1 cellular context compared by ENCODE assay signal in the genomic region with DNA sequence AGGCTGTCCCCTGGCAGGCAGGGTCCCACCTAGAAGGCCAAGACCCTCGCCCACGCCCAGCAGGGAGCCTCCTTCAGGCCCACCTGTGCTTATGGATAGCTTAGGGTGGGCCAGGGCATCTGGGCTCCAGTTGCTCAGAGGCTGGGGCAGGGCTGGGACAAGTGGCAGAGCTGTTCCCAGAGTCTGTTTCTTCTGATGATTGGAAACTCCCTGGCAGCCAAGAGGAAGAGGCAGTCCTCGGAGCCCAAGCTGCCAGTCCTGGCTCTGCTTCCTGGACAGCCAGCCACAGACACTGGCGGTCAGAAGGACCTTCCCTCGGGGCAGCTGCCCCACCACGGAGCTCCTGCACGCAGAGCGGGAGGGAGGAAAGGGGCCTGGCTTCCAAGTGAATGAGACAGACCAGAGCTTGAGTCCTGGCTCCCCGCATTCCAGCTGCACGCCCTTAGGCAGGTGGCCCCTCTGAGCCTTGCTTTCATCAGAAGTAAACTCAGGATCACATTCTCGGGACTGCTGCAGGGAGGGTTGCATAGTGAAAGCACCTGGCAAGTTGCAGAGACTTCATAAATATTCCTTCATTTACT.
TF ChIP-seq lines count a peak whose summit lies in the region.

No MANE protein-coding gene starts in this region.

TF ChIP-seq in SK-N-SH, 30 proteins besides CTCF, POLR2A, EP300 and RAD21 (continued from another document):
- TF ChIP-seq, protein P1, sequence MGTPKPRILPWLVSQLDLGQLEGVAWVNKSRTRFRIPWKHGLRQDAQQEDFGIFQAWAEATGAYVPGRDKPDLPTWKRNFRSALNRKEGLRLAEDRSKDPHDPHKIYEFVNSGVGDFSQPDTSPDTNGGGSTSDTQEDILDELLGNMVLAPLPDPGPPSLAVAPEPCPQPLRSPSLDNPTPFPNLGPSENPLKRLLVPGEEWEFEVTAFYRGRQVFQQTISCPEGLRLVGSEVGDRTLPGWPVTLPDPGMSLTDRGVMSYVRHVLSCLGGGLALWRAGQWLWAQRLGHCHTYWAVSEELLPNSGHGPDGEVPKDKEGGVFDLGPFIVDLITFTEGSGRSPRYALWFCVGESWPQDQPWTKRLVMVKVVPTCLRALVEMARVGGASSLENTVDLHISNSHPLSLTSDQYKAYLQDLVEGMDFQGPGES (IDR thresholded peaks at IDR 0.05; ENCODE audit: low read depth, low read length), result no peak
- TF ChIP-seq, protein P2, sequence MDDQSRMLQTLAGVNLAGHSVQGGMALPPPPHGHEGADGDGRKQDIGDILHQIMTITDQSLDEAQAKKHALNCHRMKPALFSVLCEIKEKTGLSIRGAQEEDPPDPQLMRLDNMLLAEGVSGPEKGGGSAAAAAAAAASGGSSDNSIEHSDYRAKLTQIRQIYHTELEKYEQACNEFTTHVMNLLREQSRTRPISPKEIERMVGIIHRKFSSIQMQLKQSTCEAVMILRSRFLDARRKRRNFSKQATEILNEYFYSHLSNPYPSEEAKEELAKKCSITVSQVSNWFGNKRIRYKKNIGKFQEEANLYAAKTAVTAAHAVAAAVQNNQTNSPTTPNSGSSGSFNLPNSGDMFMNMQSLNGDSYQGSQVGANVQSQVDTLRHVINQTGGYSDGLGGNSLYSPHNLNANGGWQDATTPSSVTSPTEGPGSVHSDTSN (IDR thresholded peaks at IDR 0.05), result no peak
- TF ChIP-seq EZH2phosphoT487 (IDR thresholded peaks at IDR 0.05; ENCODE audit: borderline replicate concordance, low read depth) (no peak), NFIC (IDR thresholded peaks at IDR 0.05; ENCODE audit: borderline replicate concordance) (no peak), TEAD4 (IDR thresholded peaks at IDR 0.05; ENCODE audit: borderline replicate concordance, insufficient read depth) (no peak), YY1 (IDR thresholded peaks at IDR 0.05; ENCODE audit: low read depth) (no peak), GATA2 (CRISPR knock-in tag; IDR thresholded peaks at IDR 0.05) (peak; percentile 58), TCF12 (IDR thresholded peaks at IDR 0.05) (no peak; the same call in 1 of the 2 replicates), REST (IDR thresholded peaks at IDR 0.05; ENCODE audit: low read depth, low read length) (no peak), CHD2 (IDR thresholded peaks at IDR 0.05; ENCODE audit: low read length, partially characterized antibody) (peak; percentile 76), TAF1 (IDR thresholded peaks at IDR 0.05; ENCODE audit: borderline replicate concordance, low read depth, low read length) (no peak), MXI1 (IDR thresholded peaks at IDR 0.05; ENCODE audit: low read depth, low read length) (peak; percentile 31; the same call in 1 of the 2 replicates), ELF1 (IDR thresholded peaks at IDR 0.05) (no peak), SIN3A (IDR thresholded peaks at IDR 0.05; ENCODE audit: borderline replicate concordance, low read depth, low read length) (no peak)
